ENCODE assay signal across 26 cellular contexts in genomic region chr10:25952857-25953256, GRCh38. TPM values are rescaled to one million over a fixed set of nuclear protein-coding genes. Genes with fewer than 3 reads are reported as not detected.
DNase-seq lines count a peak whose midpoint lies in the region; ATAC-seq and TF ChIP-seq lines count a peak whose summit lies in the region.
"Had no signal": no experiment of that assay in that cellular context is flagged by ENCODE, and none has a peak within 500 bp of the region (broad histone marks: within the 10 kb centered on the region; RNA-seq: fewer than 3 reads in every experiment).

No MANE protein-coding gene starts in this region.

- intact Hi-C loops in gastrocnemius medialis (cut with DNase I; ENCODE audit: low total_unique reads), result no loop called here

- CTCF ChIA-PET in HEK293 (lab: Yijun Ruan, JAX), result no interaction called here

- no peak overlapping the region for H3K9ac ChIP-seq in endocrine pancreas (ENCODE audit: control insufficient read depth, insufficient read depth, low read length)

- TF ChIP-seq POLR2A in gastrocnemius medialis (IDR thresholded peaks at IDR 0.05), result no peak

- TF ChIP-seq CTCF in HEK293 (tag by site-specific recombination; IDR thresholded peaks at IDR 0.05), result no peak
- no peak for TF ChIP-seq CTCF in gastrocnemius medialis (IDR thresholded peaks at IDR 0.05 in 4 of 5, conservative IDR thresholded peaks at IDR 0.05 in 1 of 5)

- no peak for ATAC-seq in GM18870 (IDR thresholded peaks at IDR 0.05; ENCODE audit: unreplicated experiment)
- no peak for ATAC-seq in GM18517 (IDR thresholded peaks at IDR 0.05; ENCODE audit: unreplicated experiment)
- ATAC-seq in gastrocnemius medialis, result no peak
- ATAC-seq: activated T-cell treated with anti-CD3 and anti-CD28 coated beads, Interleukin-2, amount 50 U/mL, for 72 hours; esophagus mucosa; left lung; mucosa of descending colon had no signal

- H3K9me3 ChIP-seq in HEK293 (ENCODE audit: control insufficient read depth, insufficient read depth, low read depth, low read length) (no peaks in the 10 kb centered on the region), endocrine pancreas (ENCODE audit: control insufficient read depth, low read length) (no peaks in the 10 kb centered on the region), gastrocnemius medialis (no peaks in the 10 kb centered on the region)
- H3K9me3 ChIP-seq: BE2C, mucosa of descending colon, prostate gland had no signal

- H3K4me1 ChIP-seq in HEK293 (ENCODE audit: control insufficient read depth, insufficient read depth, low read length) (no peaks in the 10 kb centered on the region), endocrine pancreas (ENCODE audit: control insufficient read depth, insufficient read depth, low read length) (peaks cover 14% of the 10 kb centered on the region), gastrocnemius medialis (no peaks in the 10 kb centered on the region)
- H3K4me1 ChIP-seq: ascending aorta, BE2C, left lung, prostate gland, upper lobe of left lung had no signal

- peaks cover 0 to 3% of the 10 kb centered on the region in 2 experiments; a peak in 1 of 3 replicates for H3K36me3 ChIP-seq in HEK293 (ENCODE audit: control insufficient read depth in 2 of 2, insufficient read depth in 1 of 2, low read length in 2 of 2)
- H3K36me3 ChIP-seq in endocrine pancreas (ENCODE audit: control insufficient read depth, insufficient read depth, low read length), result peaks cover 9% of the 10 kb centered on the region
- H3K36me3 ChIP-seq in gastrocnemius medialis, result no peaks in the 10 kb centered on the region
- H3K36me3 ChIP-seq: ascending aorta, BE2C, left lung, prostate gland, upper lobe of left lung had no signal

- POLR2A ChIA-PET in HEK293 (lab: Yijun Ruan, JAX), result interaction anchor here (0.6 kb wide), 1 partner anchor 214 kb away, joined by 4 read pairs; no protein-coding TSS in a partner anchor

- no peaks in the 10 kb centered on the region for H3K27me3 ChIP-seq in endocrine pancreas (ENCODE audit: control insufficient read depth, insufficient read depth, low read length)
- no peaks in the 10 kb centered on the region for H3K27me3 ChIP-seq in gastrocnemius medialis
- H3K27me3 ChIP-seq: ascending aorta, BE2C, left lung, upper lobe of left lung had no signal

- H3K4me3 ChIP-seq in HEK293 (ENCODE audit: low read depth, low read length) (no peak overlapping the region), endocrine pancreas (ENCODE audit: control insufficient read depth, insufficient read depth, low read length) (peak overlapping the region; percentile 49), gastrocnemius medialis (no peak overlapping the region)
- H3K4me3 ChIP-seq: ascending aorta, left lung, mucosa of descending colon, prostate gland, upper lobe of left lung had no signal

- in situ Hi-C loops in gastrocnemius medialis (cut with MboI; ENCODE audit: low sequenced_read_pairs in 4 of 4), result no loop called here

- DNase-seq in NCI-H2029 treated with DMSO at 0.1 percent for 48 hours (lab: John Stamatoyannopoulos, UW) (peak; percentile 0), NCI-H2029 (lab: John Stamatoyannopoulos, UW) (no peak), NCI-H1436 (lab: John Stamatoyannopoulos, UW) (peak; percentile 92), gastrocnemius medialis (no peak)
- DNase-seq: 8988T; activated CD8-positive, alpha-beta memory T cell treated with anti-CD3 and anti-CD28 coated beads for 24 hours; activated T-cell treated with anti-CD3 and anti-CD28 coated beads, Interleukin-2, amount 50 U/mL, for 72 hours; BE2C; effector CD4-positive, alpha-beta T cell; left lung; mucosa of descending colon; NCI-H226; NK-92 treated with Interleukin-12 subunit alpha and Interleukin-12 subunit beta, amount 100 ng/mL, for 24 hours; stimulated activated CD4-positive, alpha-beta T cell treated with anti-CD3 and anti-CD28 coated beads, Interleukin-2, amount 100 ng/mL, for 48 hours; T1000; upper lobe of left lung had no signal

- no peak overlapping the region for H3K27ac ChIP-seq in HEK293 (ENCODE audit: extremely low read depth, low read depth, low read length)
- no peak overlapping the region for H3K27ac ChIP-seq in gastrocnemius medialis
- H3K27ac ChIP-seq: ascending aorta, left lung, prostate gland, upper lobe of left lung had no signal

TF ChIP-seq in HEK293, 187 proteins besides CTCF, POLR2A, EP300 and RAD21:
- no peak for TF ChIP-seq ZNF549 (tag by site-specific recombination; IDR thresholded peaks at IDR 0.05)
- TF ChIP-seq ZNF692 (tag by site-specific recombination; IDR thresholded peaks at IDR 0.05), result no peak
- no peak for TF ChIP-seq ZNF585B (tag by site-specific recombination; IDR thresholded peaks at IDR 0.05)
- peak; percentile 31; the same call in 1 of the 2 replicates for TF ChIP-seq PRDM10 (tag by site-specific recombination; IDR thresholded peaks at IDR 0.05)
- TF ChIP-seq ATF2 (tag by site-specific recombination; IDR thresholded peaks at IDR 0.05; ENCODE audit: low read depth), result peak; percentile 73
TF ChIP-seq in HEK293: peak in this region for 2.

RNA-seq across cellular contexts. Expression of gene MYO3A, which starts 18.8 kb away (rescaled TPM):
- under 1 TPM in 3 of 4 donors, not detected in 1; 0.12 to 0.33 (median 0.13) TPM for total RNA-seq in gastrocnemius medialis
- total RNA-seq: activated T-cell treated with anti-CD3 and anti-CD28 coated beads, Interleukin-2, amount 50 U/mL, for 72 hours; ascending aorta; G401; glomerular endothelial cell; RPMI7951 had no signal

Comparison
In these comparisons a context has a peak if more than half of its experiments do, and no peak if none do; other contexts are left out.
1. DNase-seq: peak in NCI-H2029 treated with DMSO at 0.1 percent for 48 hours (single experiment) and NCI-H1436 (single experiment); none in NCI-H2029 (single experiment) and gastrocnemius medialis (0 of 2).